ENCODE assay signal across 1 cellular context in the genomic region with DNA sequence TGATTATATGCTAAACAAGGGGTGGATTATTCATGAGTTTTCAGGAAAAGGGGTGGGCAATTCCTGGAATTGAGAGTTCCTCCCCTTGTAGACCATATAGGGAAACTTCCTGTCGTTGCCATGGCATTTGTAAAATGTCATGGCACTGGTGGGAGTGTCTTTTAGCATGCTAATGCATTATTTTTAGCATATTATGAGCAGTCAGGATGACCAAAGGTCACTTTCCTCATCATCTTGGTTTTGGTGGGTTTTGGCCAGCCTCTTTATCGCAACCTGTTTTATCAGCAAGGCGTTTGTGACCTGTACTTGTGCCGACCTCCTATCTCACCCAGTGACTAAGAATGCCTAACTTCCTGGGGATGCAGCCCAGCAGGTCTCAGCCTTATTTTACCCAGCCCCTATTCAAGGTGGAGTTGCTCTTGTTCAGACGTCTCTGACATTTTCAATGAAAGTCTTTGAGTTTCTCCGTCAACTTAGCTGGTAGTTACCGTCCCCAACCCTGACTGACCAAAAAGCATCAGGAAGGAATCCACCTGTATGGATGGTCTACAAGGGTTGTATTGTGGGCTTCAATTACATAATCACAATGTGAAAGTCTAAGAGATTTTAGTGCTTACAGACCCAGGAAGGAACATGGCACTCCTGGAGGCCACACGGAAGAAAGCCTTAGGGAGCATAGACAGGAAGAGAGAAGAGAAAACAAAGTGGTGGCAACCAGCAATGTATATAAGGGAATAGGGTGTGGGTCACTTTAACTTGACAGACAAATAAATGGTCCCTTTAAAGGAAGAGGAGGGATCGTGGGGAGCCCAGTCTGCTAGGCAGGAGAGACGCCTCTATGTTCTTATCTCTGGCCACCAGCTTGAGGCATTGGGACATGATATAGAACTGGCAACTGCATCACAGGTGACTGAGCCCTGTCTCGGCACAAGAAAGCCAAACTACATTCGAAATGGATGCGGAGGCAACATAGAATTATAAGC.
TF ChIP-seq lines count a peak whose summit lies in the region.

No MANE protein-coding gene starts in this region.

TF ChIP-seq in K562, 482 proteins besides CTCF, POLR2A, EP300 and RAD21 (continued from another document and continues in another):
- TF ChIP-seq JUN (IDR thresholded peaks at IDR 0.05; ENCODE audit: borderline replicate concordance, low read depth, low read length) (peak; percentile 68), JUN (CRISPR knock-in tag; IDR thresholded peaks at IDR 0.05; ENCODE audit: borderline replicate concordance) (peak; percentile 34; the same call in 1 of the 2 replicates), PURB (CRISPR knock-in tag; IDR thresholded peaks at IDR 0.05; ENCODE audit: low read depth) (no peak), ZNF740 (CRISPR knock-in tag; IDR thresholded peaks at IDR 0.05) (no peak), ZNF740 (tag; IDR thresholded peaks at IDR 0.05) (no peak), TSC22D4 (tag; IDR thresholded peaks at IDR 0.05) (no peak), TBP (optimal IDR thresholded peaks at IDR 0.05; ENCODE audit: low read depth, low read length) (no peak), FOXA1 (IDR thresholded peaks at IDR 0.05; ENCODE audit: borderline replicate concordance) (no peak), ZKSCAN8 (CRISPR knock-in tag; IDR thresholded peaks at IDR 0.05) (peak; percentile 68; the same call in 1 of the 2 replicates), PRDM10 (IDR thresholded peaks at IDR 0.05; ENCODE audit: partially characterized antibody) (peak; percentile 63), RBM34 (IDR thresholded peaks at IDR 0.05; ENCODE audit: borderline replicate concordance, insufficient read depth, low read length) (no peak), HNRNPUL1 (IDR thresholded peaks at IDR 0.05; ENCODE audit: low read length) (no peak), CBX5 (IDR thresholded peaks at IDR 0.05; ENCODE audit: borderline replicate concordance, low read depth) (no peak), NFRKB (IDR thresholded peaks at IDR 0.05; ENCODE audit: low read depth) (peak; percentile 91), ZKSCAN1 (IDR thresholded peaks at IDR 0.05; ENCODE audit: low read depth, low read length) (peak; percentile 62), GATAD2B (IDR thresholded peaks at IDR 0.05; ENCODE audit: borderline replicate concordance) (peak; percentile 32; the same call in 1 of the 2 replicates), YY1 (IDR thresholded peaks at IDR 0.05; ENCODE audit: borderline replicate concordance in 1 of 3, control insufficient read depth in 1 of 3, extremely low read depth in 1 of 3, insufficient read depth in 3 of 3, insufficient read length in 1 of 3, insufficient replicate concordance in 2 of 3, low read depth in 1 of 3, low read length in 2 of 3) (peak in 1 of 3 experiments; percentile 62), ZNF239 (CRISPR knock-in tag; IDR thresholded peaks at IDR 0.05) (no peak), MYNN (IDR thresholded peaks at IDR 0.05) (peak; percentile 75), MYNN (CRISPR knock-in tag; IDR thresholded peaks at IDR 0.05) (no peak), JUND (IDR thresholded peaks at IDR 0.05; ENCODE audit: borderline replicate concordance, low read depth, low read length) (peak; percentile 79), JUND (tag; IDR thresholded peaks at IDR 0.05; ENCODE audit: borderline replicate concordance, low read depth, low read length) (peak; percentile 69; the same call in 2 of the 3 replicates), KLF13 (tag; IDR thresholded peaks at IDR 0.05; ENCODE audit: borderline replicate concordance, low read depth) (no peak), RAD51 (IDR thresholded peaks at IDR 0.05; ENCODE audit: borderline replicate concordance, low read depth) (peak; percentile 44; the same call in 1 of the 2 replicates), ZFP30 (CRISPR knock-in tag; IDR thresholded peaks at IDR 0.05; ENCODE audit: borderline replicate concordance) (no peak), ZNF561 (CRISPR knock-in tag; conservative IDR thresholded peaks at IDR 0.05) (no peak), NFIX (CRISPR knock-in tag; IDR thresholded peaks at IDR 0.05; ENCODE audit: low read depth) (no peak), KLF6 (CRISPR knock-in tag; IDR thresholded peaks at IDR 0.05; ENCODE audit: borderline replicate concordance) (peak; percentile 46; the same call in 1 of the 2 replicates), FOXP1 (CRISPR knock-in tag; IDR thresholded peaks at IDR 0.05) (no peak), SUPT5H (IDR thresholded peaks at IDR 0.05) (peak; percentile 63; the same call in 1 of the 2 replicates), MAFF (IDR thresholded peaks at IDR 0.05; ENCODE audit: low read length) (no peak)
- TF ChIP-seq, protein P1, sequence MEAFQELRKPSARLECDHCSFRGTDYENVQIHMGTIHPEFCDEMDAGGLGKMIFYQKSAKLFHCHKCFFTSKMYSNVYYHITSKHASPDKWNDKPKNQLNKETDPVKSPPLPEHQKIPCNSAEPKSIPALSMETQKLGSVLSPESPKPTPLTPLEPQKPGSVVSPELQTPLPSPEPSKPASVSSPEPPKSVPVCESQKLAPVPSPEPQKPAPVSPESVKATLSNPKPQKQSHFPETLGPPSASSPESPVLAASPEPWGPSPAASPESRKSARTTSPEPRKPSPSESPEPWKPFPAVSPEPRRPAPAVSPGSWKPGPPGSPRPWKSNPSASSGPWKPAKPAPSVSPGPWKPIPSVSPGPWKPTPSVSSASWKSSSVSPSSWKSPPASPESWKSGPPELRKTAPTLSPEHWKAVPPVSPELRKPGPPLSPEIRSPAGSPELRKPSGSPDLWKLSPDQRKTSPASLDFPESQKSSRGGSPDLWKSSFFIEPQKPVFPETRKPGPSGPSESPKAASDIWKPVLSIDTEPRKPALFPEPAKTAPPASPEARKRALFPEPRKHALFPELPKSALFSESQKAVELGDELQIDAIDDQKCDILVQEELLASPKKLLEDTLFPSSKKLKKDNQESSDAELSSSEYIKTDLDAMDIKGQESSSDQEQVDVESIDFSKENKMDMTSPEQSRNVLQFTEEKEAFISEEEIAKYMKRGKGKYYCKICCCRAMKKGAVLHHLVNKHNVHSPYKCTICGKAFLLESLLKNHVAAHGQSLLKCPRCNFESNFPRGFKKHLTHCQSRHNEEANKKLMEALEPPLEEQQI (IDR thresholded peaks at IDR 0.05), result peak; percentile 67; the same call in 1 of the 2 replicates
- TF ChIP-seq, protein P2, sequence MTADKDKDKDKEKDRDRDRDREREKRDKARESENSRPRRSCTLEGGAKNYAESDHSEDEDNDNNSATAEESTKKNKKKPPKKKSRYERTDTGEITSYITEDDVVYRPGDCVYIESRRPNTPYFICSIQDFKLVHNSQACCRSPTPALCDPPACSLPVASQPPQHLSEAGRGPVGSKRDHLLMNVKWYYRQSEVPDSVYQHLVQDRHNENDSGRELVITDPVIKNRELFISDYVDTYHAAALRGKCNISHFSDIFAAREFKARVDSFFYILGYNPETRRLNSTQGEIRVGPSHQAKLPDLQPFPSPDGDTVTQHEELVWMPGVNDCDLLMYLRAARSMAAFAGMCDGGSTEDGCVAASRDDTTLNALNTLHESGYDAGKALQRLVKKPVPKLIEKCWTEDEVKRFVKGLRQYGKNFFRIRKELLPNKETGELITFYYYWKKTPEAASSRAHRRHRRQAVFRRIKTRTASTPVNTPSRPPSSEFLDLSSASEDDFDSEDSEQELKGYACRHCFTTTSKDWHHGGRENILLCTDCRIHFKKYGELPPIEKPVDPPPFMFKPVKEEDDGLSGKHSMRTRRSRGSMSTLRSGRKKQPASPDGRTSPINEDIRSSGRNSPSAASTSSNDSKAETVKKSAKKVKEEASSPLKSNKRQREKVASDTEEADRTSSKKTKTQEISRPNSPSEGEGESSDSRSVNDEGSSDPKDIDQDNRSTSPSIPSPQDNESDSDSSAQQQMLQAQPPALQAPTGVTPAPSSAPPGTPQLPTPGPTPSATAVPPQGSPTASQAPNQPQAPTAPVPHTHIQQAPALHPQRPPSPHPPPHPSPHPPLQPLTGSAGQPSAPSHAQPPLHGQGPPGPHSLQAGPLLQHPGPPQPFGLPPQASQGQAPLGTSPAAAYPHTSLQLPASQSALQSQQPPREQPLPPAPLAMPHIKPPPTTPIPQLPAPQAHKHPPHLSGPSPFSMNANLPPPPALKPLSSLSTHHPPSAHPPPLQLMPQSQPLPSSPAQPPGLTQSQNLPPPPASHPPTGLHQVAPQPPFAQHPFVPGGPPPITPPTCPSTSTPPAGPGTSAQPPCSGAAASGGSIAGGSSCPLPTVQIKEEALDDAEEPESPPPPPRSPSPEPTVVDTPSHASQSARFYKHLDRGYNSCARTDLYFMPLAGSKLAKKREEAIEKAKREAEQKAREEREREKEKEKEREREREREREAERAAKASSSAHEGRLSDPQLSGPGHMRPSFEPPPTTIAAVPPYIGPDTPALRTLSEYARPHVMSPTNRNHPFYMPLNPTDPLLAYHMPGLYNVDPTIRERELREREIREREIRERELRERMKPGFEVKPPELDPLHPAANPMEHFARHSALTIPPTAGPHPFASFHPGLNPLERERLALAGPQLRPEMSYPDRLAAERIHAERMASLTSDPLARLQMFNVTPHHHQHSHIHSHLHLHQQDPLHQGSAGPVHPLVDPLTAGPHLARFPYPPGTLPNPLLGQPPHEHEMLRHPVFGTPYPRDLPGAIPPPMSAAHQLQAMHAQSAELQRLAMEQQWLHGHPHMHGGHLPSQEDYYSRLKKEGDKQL (CRISPR knock-in tag; IDR thresholded peaks at IDR 0.05; ENCODE audit: borderline replicate concordance), result no peak
- TF ChIP-seq, protein P3, sequence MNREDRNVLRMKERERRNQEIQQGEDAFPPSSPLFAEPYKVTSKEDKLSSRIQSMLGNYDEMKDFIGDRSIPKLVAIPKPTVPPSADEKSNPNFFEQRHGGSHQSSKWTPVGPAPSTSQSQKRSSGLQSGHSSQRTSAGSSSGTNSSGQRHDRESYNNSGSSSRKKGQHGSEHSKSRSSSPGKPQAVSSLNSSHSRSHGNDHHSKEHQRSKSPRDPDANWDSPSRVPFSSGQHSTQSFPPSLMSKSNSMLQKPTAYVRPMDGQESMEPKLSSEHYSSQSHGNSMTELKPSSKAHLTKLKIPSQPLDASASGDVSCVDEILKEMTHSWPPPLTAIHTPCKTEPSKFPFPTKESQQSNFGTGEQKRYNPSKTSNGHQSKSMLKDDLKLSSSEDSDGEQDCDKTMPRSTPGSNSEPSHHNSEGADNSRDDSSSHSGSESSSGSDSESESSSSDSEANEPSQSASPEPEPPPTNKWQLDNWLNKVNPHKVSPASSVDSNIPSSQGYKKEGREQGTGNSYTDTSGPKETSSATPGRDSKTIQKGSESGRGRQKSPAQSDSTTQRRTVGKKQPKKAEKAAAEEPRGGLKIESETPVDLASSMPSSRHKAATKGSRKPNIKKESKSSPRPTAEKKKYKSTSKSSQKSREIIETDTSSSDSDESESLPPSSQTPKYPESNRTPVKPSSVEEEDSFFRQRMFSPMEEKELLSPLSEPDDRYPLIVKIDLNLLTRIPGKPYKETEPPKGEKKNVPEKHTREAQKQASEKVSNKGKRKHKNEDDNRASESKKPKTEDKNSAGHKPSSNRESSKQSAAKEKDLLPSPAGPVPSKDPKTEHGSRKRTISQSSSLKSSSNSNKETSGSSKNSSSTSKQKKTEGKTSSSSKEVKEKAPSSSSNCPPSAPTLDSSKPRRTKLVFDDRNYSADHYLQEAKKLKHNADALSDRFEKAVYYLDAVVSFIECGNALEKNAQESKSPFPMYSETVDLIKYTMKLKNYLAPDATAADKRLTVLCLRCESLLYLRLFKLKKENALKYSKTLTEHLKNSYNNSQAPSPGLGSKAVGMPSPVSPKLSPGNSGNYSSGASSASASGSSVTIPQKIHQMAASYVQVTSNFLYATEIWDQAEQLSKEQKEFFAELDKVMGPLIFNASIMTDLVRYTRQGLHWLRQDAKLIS (CRISPR knock-in tag; IDR thresholded peaks at IDR 0.05), result no peak
- TF ChIP-seq, protein P4, sequence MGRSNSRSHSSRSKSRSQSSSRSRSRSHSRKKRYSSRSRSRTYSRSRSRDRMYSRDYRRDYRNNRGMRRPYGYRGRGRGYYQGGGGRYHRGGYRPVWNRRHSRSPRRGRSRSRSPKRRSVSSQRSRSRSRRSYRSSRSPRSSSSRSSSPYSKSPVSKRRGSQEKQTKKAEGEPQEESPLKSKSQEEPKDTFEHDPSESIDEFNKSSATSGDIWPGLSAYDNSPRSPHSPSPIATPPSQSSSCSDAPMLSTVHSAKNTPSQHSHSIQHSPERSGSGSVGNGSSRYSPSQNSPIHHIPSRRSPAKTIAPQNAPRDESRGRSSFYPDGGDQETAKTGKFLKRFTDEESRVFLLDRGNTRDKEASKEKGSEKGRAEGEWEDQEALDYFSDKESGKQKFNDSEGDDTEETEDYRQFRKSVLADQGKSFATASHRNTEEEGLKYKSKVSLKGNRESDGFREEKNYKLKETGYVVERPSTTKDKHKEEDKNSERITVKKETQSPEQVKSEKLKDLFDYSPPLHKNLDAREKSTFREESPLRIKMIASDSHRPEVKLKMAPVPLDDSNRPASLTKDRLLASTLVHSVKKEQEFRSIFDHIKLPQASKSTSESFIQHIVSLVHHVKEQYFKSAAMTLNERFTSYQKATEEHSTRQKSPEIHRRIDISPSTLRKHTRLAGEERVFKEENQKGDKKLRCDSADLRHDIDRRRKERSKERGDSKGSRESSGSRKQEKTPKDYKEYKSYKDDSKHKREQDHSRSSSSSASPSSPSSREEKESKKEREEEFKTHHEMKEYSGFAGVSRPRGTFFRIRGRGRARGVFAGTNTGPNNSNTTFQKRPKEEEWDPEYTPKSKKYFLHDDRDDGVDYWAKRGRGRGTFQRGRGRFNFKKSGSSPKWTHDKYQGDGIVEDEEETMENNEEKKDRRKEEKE (IDR thresholded peaks at IDR 0.05; ENCODE audit: borderline replicate concordance in 1 of 2, control insufficient read depth in 1 of 2, low read depth in 2 of 2, low read length in 1 of 2), result no peak
